ENCODE assay signal across 8 cellular contexts in genomic region chr16:84585886-84586285, GRCh38. TPM values are rescaled to one million over a fixed set of nuclear protein-coding genes. Genes with fewer than 3 reads are reported as not detected.
DNase-seq lines count a peak whose midpoint lies in the region; ATAC-seq and TF ChIP-seq lines count a peak whose summit lies in the region.

No MANE protein-coding gene starts in this region.

- WGBS in testis, 2 donors = 58 to 69% methylated on average over 10 of the region's 10 CpGs

- H3K27ac ChIP-seq in testis = no peak overlapping the region

- H3K27me3 Mint-ChIP-seq in IgD-negative memory B cell = no peaks in the 10 kb centered on the region

- peaks cover 7% of the 10 kb centered on the region for H3K4me1 ChIP-seq in testis

- peak overlapping the region; percentile 77 to 92 (median 91) for H3K27ac Mint-ChIP-seq in IgD-negative memory B cell

- H3K4me3 ChIP-seq in testis = peak overlapping the region in 1 of 2 donors; percentile 6

- TF ChIP-seq CTCF in testis (IDR thresholded peaks at IDR 0.05) = no peak

- peak; percentile 71 for DNase-seq in CD1c-positive myeloid dendritic cell (ENCODE audit: extremely low spot score)
- DNase-seq in dermis blood vessel endothelial cell = peak; percentile 23
- DNase-seq in testis = peak; percentile 79
- DNase-seq in AG08395 (ENCODE audit: low spot score) = no peak
- DNase-seq in islet precursor cell = no peak
- no peak for DNase-seq in stimulated activated naive CD8-positive, alpha-beta T cell treated with anti-CD3 and anti-CD28 coated beads, Interleukin-15, Interleukin-2, amounts not matched to agents 100 U/mL and 50 U/mL, for 24 hours

- H3K36me3 Mint-ChIP-seq in IgD-negative memory B cell = peaks cover 6% of the 10 kb centered on the region

- H3K4me3 Mint-ChIP-seq in IgD-negative memory B cell = peak overlapping the region; percentile 55 to 90 (median 77)

- intact Hi-C loops in testis (cut with DNase I; ENCODE audit: low total_unique reads) = no loop called here

- H3K4me1 Mint-ChIP-seq in IgD-negative memory B cell = peaks cover 36 to 49% (median 49%) of the 10 kb centered on the region in 3 donors

- no peaks in the 10 kb centered on the region for H3K9me3 ChIP-seq in testis

- ATAC-seq in GM19395 (IDR thresholded peaks at IDR 0.05; ENCODE audit: unreplicated experiment) = peak; percentile 91
- ATAC-seq in stimulated activated naive CD8-positive, alpha-beta T cell treated with anti-CD3 and anti-CD28 coated beads, Interleukin-15, Interleukin-2, amounts not matched to agents 100 U/mL and 50 U/mL, for 24 hours = no peak

- no peak for TF ChIP-seq POLR2A in testis (IDR thresholded peaks at IDR 0.05)

- H3K36me3 ChIP-seq in testis (ENCODE audit: low read depth, missing control alignments) = no peaks in the 10 kb centered on the region

- H3K27me3 ChIP-seq in testis = no peaks in the 10 kb centered on the region

- no peaks in the 10 kb centered on the region for H3K9me3 Mint-ChIP-seq in IgD-negative memory B cell

RNA-seq across cellular contexts. Expression of gene COTL1, which starts 32.0 kb away (rescaled TPM):
- polyA plus RNA-seq in IgD-negative memory B cell (725 TPM), testis (ENCODE audit: insufficient read depth, low read depth, low replicate concordance) (56.9 TPM)
- total RNA-seq in dermis blood vessel endothelial cell (125 and 140 TPM in 2 replicates), testis (100 to 1,000 TPM in 1 of 2 donors, 10 to 100 TPM in 1; 61.9 to 124 TPM)

Comparison
In these comparisons a context has a peak if more than half of its experiments do, and no peak if none do; other contexts are left out.
1. DNase-seq: peak in CD1c-positive myeloid dendritic cell (single experiment), dermis blood vessel endothelial cell (single experiment) and testis (single experiment); none in AG08395 (single experiment), islet precursor cell (single experiment) and stimulated activated naive CD8-positive, alpha-beta T cell treated with anti-CD3 and anti-CD28 coated beads, Interleukin-15, Interleukin-2, amounts not matched to agents 100 U/mL and 50 U/mL, for 24 hours (single experiment).